ENCODE assay signal across 8 cellular contexts in the genomic region with DNA sequence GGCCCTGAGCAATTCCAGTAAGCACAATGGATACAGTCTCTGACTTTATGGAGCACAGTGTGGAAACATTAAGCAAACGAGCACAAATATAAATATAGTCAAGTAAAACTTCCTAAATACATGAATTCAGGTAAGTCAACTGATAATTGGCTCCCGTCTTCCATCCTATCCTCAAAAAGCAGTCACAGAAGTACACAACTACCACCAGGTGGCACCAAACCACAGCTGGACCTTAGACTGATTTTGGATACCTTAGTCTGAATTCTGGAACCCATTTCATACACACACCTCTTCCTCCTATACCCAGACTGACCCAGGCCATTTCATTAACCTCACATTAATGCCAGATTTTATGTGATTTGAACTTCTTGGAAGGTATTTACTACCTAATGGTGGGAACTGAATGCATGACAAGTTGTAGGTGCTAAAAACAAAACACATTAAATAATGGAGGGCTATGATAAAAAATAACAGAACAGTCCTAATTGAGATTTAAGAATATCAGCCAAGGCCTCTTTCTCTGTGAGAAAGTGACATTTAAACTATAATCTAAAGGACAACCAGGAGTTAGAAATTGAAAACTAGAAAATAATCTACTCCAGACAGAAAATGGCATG.
DNase-seq lines count a peak whose midpoint lies in the region; ATAC-seq and TF ChIP-seq lines count a peak whose summit lies in the region.

No MANE protein-coding gene starts in this region.

- ATAC-seq in GM19035 (IDR thresholded peaks at IDR 0.05; ENCODE audit: unreplicated experiment): peak; percentile 68
- peak; percentile 68 for ATAC-seq in HG03558 (IDR thresholded peaks at IDR 0.05; ENCODE audit: extremely low read depth, unreplicated experiment)
- ATAC-seq in memory B cell (ENCODE audit: low read depth): peak; percentile 98

- POLR2A ChIA-PET in BJ (lab: Charles Lee): no interaction called here

- no peak overlapping the region for H3K27ac Mint-ChIP-seq in memory B cell

- CTCF ChIA-PET in BJ (lab: Yijun Ruan, JAX): interaction anchor here (0.8 to 3.6 kb wide), 14 partner anchors 9 to 432 kb away, joined by 3 to 20 read pairs (median 6); no protein-coding TSS in a partner anchor

- no peaks in the 10 kb centered on the region for H3K27me3 Mint-ChIP-seq in memory B cell

- H3K27me3 ChIP-seq in BJ (ENCODE audit: control insufficient read depth, insufficient read depth, low read length): no peaks in the 10 kb centered on the region

- H3K4me3 Mint-ChIP-seq in memory B cell: no peak overlapping the region

- DNase-seq in BJ (ENCODE audit: low read depth) (no peak), NCI-H69 (lab: John Stamatoyannopoulos, UW) (peak; percentile 82), ecto neural progenitor cell (ENCODE audit: low spot score) (peak; percentile 64), memory B cell (ENCODE audit: low spot score in 2 of 2) (peak; percentile 68 to 75)
- peak; percentile 25 to 77 for DNase-seq in activated CD4-positive, alpha-beta T cell treated with anti-CD3 and anti-CD28 coated beads, Interleukin-2, amount 50 U/mL, for 24 hours (ENCODE audit: low read depth in 1 of 2, low spot score in 1 of 2)
- DNase-seq in stimulated activated CD8-positive, alpha-beta memory T cell treated with anti-CD3 and anti-CD28 coated beads, Interleukin-2, amount 100 ng/mL, for 1 hour (ENCODE audit: low read depth in 2 of 2): peak; percentile 44 to 53

- no peak overlapping the region for H3K4me3 ChIP-seq in BJ (ENCODE audit: low read depth, low read length)

- peak; percentile 84 for TF ChIP-seq CTCF in BJ (IDR thresholded peaks at IDR 0.05; ENCODE audit: insufficient read depth, low read depth, low read length)

- H3K36me3 Mint-ChIP-seq in memory B cell: no peaks in the 10 kb centered on the region

- H3K9me3 Mint-ChIP-seq in memory B cell: no peaks in the 10 kb centered on the region

- peaks cover 5% of the 10 kb centered on the region for H3K4me1 Mint-ChIP-seq in memory B cell

- no peaks in the 10 kb centered on the region for H3K36me3 ChIP-seq in BJ (ENCODE audit: control insufficient read depth, insufficient read depth, low read length)
